Comparison of ENCODE assay signal across 1 cellular context in genomic region chr1:146400198-146401121, GRCh38.
A peak's percentile ranks its signal among the peaks of the same experiment; 100 is the strongest.
TF ChIP-seq lines count a peak whose summit lies in the region.

No MANE protein-coding gene starts in this region.

TF ChIP-seq in K562, 482 proteins besides CTCF, POLR2A, EP300 and RAD21:
- 0 out of 2 replicates have a peak, but pooled peaks have one; percentile 25 for TF ChIP-seq ZNF644 (tag; IDR thresholded peaks at IDR 0.05; ENCODE audit: low read depth)
